In the genomic region with DNA sequence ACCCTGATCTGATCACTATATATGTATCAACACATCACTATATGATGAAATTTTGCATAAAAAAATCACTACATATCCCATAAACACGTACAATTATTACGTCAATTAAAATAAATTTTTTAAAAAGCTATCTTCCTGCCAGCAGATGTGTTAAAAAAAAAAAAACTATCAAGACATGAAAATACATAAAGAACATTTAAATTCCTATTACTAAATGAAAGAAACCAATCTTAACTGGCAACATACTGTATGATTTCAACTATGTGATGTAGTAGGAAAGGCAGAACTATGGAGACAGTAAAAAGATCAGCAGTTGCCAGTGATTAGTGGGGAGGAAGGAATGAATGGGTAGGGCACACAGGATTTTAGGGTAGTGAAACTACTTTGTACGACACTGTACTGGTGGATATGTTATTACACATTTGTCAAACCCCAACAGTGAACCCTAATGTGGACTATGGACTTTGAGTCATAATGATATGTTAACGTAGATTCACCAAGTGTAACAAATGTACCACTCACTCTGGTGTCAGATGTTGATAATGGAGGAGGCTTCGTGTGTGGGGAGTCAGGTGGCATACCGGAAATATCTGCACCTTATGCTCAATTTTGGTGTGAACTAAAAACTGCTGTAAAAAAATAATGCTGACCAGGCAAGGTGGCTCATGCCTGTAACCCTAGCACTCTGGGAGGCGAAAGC, we compare ENCODE assay signal across 1 cellular context.
A peak's percentile ranks its signal among the peaks of the same experiment; 100 is the strongest.
TF ChIP-seq lines count a peak whose summit lies in the region.

No MANE protein-coding gene starts in this region.

TF ChIP-seq in HepG2, 621 proteins besides CTCF, POLR2A, EP300 and RAD21 (continued from another document and continues in another):
- no peak for TF ChIP-seq IRF1 (CRISPR knock-in tag; IDR thresholded peaks at IDR 0.05; ENCODE audit: low read depth)
- no peak for TF ChIP-seq ZNF780A (CRISPR knock-in tag; IDR thresholded peaks at IDR 0.05)
- TF ChIP-seq ZNF75D (CRISPR knock-in tag; IDR thresholded peaks at IDR 0.05; ENCODE audit: borderline replicate concordance) = no peak
- no peak for TF ChIP-seq NCOA5 (CRISPR knock-in tag; IDR thresholded peaks at IDR 0.05)
- TF ChIP-seq KLF6 (CRISPR knock-in tag; IDR thresholded peaks at IDR 0.05) = 0 out of 2 replicates have a peak, but pooled peaks have one; percentile 52
- peak; percentile 77 for TF ChIP-seq FOSL2 (CRISPR knock-in tag; IDR thresholded peaks at IDR 0.05)
- no peak for TF ChIP-seq ZBTB3 (CRISPR knock-in tag; IDR thresholded peaks at IDR 0.05; ENCODE audit: borderline replicate concordance, low read depth)
- no peak for TF ChIP-seq ZNF256 (CRISPR knock-in tag; conservative IDR thresholded peaks at IDR 0.05)
- TF ChIP-seq, protein P1, sequence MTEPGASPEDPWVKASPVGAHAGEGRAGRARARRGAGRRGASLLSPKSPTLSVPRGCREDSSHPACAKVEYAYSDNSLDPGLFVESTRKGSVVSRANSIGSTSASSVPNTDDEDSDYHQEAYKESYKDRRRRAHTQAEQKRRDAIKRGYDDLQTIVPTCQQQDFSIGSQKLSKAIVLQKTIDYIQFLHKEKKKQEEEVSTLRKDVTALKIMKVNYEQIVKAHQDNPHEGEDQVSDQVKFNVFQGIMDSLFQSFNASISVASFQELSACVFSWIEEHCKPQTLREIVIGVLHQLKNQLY (CRISPR knock-in tag; IDR thresholded peaks at IDR 0.05) = 0 out of 2 replicates have a peak, but pooled peaks have one; percentile 26
- TF ChIP-seq, protein P2, sequence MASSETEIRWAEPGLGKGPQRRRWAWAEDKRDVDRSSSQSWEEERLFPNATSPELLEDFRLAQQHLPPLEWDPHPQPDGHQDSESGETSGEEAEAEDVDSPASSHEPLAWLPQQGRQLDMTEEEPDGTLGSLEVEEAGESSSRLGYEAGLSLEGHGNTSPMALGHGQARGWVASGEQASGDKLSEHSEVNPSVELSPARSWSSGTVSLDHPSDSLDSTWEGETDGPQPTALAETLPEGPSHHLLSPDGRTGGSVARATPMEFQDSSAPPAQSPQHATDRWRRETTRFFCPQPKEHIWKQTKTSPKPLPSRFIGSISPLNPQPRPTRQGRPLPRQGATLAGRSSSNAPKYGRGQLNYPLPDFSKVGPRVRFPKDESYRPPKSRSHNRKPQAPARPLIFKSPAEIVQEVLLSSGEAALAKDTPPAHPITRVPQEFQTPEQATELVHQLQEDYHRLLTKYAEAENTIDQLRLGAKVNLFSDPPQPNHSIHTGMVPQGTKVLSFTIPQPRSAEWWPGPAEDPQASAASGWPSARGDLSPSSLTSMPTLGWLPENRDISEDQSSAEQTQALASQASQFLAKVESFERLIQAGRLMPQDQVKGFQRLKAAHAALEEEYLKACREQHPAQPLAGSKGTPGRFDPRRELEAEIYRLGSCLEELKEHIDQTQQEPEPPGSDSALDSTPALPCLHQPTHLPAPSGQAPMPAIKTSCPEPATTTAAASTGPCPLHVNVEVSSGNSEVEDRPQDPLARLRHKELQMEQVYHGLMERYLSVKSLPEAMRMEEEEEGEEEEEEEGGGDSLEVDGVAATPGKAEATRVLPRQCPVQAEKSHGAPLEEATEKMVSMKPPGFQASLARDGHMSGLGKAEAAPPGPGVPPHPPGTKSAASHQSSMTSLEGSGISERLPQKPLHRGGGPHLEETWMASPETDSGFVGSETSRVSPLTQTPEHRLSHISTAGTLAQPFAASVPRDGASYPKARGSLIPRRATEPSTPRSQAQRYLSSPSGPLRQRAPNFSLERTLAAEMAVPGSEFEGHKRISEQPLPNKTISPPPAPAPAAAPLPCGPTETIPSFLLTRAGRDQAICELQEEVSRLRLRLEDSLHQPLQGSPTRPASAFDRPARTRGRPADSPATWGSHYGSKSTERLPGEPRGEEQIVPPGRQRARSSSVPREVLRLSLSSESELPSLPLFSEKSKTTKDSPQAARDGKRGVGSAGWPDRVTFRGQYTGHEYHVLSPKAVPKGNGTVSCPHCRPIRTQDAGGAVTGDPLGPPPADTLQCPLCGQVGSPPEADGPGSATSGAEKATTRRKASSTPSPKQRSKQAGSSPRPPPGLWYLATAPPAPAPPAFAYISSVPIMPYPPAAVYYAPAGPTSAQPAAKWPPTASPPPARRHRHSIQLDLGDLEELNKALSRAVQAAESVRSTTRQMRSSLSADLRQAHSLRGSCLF (CRISPR knock-in tag; IDR thresholded peaks at IDR 0.05; ENCODE audit: borderline replicate concordance) = no peak
- no peak for TF ChIP-seq ZFP62 (CRISPR knock-in tag; IDR thresholded peaks at IDR 0.05)
- peak; percentile 70; the same call in 1 of the 2 replicates for TF ChIP-seq HMGXB3 (CRISPR knock-in tag; IDR thresholded peaks at IDR 0.05; ENCODE audit: borderline replicate concordance)
- TF ChIP-seq MAF1 (CRISPR knock-in tag; IDR thresholded peaks at IDR 0.05; ENCODE audit: borderline replicate concordance) = no peak
- TF ChIP-seq SMAD1 (CRISPR knock-in tag; IDR thresholded peaks at IDR 0.05; ENCODE audit: borderline replicate concordance, low read depth) = no peak
- TF ChIP-seq ZNF552 (CRISPR knock-in tag; IDR thresholded peaks at IDR 0.05; ENCODE audit: borderline replicate concordance) = no peak
- no peak for TF ChIP-seq ZBTB7A (CRISPR knock-in tag; IDR thresholded peaks at IDR 0.05)
- no peak for TF ChIP-seq ZNF639 (CRISPR knock-in tag; conservative IDR thresholded peaks at IDR 0.05)
- TF ChIP-seq FOXK1 (CRISPR knock-in tag; IDR thresholded peaks at IDR 0.05; ENCODE audit: borderline replicate concordance, low read depth) = 0 out of 2 replicates have a peak, but pooled peaks have one; percentile 30
- TF ChIP-seq, protein P3, sequence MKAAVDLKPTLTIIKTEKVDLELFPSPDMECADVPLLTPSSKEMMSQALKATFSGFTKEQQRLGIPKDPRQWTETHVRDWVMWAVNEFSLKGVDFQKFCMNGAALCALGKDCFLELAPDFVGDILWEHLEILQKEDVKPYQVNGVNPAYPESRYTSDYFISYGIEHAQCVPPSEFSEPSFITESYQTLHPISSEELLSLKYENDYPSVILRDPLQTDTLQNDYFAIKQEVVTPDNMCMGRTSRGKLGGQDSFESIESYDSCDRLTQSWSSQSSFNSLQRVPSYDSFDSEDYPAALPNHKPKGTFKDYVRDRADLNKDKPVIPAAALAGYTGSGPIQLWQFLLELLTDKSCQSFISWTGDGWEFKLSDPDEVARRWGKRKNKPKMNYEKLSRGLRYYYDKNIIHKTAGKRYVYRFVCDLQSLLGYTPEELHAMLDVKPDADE (CRISPR knock-in tag; IDR thresholded peaks at IDR 0.05) = no peak
- no peak for TF ChIP-seq KIAA2018 (CRISPR knock-in tag; IDR thresholded peaks at IDR 0.05; ENCODE audit: borderline replicate concordance)
- TF ChIP-seq CREB3 (CRISPR knock-in tag; IDR thresholded peaks at IDR 0.05) = no peak
- no peak for TF ChIP-seq GPN1 (CRISPR knock-in tag; IDR thresholded peaks at IDR 0.05; ENCODE audit: borderline replicate concordance)
- no peak for TF ChIP-seq ZZZ3 (CRISPR knock-in tag; IDR thresholded peaks at IDR 0.05; ENCODE audit: borderline replicate concordance)
- peak; percentile 31; the same call in 1 of the 2 replicates for TF ChIP-seq GATAD1 (CRISPR knock-in tag; IDR thresholded peaks at IDR 0.05)
- no peak for TF ChIP-seq MIER2 (CRISPR knock-in tag; IDR thresholded peaks at IDR 0.05)
- TF ChIP-seq RXRA (CRISPR knock-in tag; IDR thresholded peaks at IDR 0.05) = no peak
- TF ChIP-seq ZFAT (CRISPR knock-in tag; conservative IDR thresholded peaks at IDR 0.05) = no peak
- no peak for TF ChIP-seq ZNF337 (CRISPR knock-in tag; IDR thresholded peaks at IDR 0.05; ENCODE audit: borderline replicate concordance, low read depth)
- TF ChIP-seq REXO4 (CRISPR knock-in tag; IDR thresholded peaks at IDR 0.05; ENCODE audit: borderline replicate concordance) = no peak
